Comparison of ENCODE assay signal across 18 cellular contexts in genomic region chr19:1936430-1936829, GRCh38. TPM values are rescaled to one million over a fixed set of nuclear protein-coding genes. Genes with fewer than 3 reads are reported as not detected.
DNase-seq lines count a peak whose midpoint lies in the region; ATAC-seq lines count a peak whose summit lies in the region.
"Had no signal": no experiment of that assay in that cellular context is flagged by ENCODE, and none has a peak within 500 bp of the region (broad histone marks: within the 10 kb centered on the region; RNA-seq: fewer than 3 reads in every experiment).

No MANE protein-coding gene starts in this region.

- no peaks in the 10 kb centered on the region for H3K27me3 ChIP-seq in CD8-positive, alpha-beta memory T cell (ENCODE audit: insufficient read depth, low read length, poor library complexity, severe bottlenecking)
- H3K27me3 ChIP-seq: heart right ventricle, thyroid gland had no signal

- peaks cover 0 to 3% (median 3%) of the 10 kb centered on the region in 3 donors for H3K36me3 Mint-ChIP-seq in CD8-positive, alpha-beta memory T cell
- H3K36me3 Mint-ChIP-seq in activated naive CD8-positive, alpha-beta T cell treated with anti-CD3 and anti-CD28 coated beads, Interleukin-2, amount 50 U/mL, for 24 hours (ENCODE audit: low read depth): peaks cover 5% of the 10 kb centered on the region
- H3K36me3 Mint-ChIP-seq in naive thymus-derived CD8-positive, alpha-beta T cell: peaks cover 0 to 3% (median 0%) of the 10 kb centered on the region in 3 donors

- H3K27ac ChIP-seq in CD8-positive, alpha-beta memory T cell (ENCODE audit: low read depth, low read length): no peak overlapping the region
- H3K27ac ChIP-seq: HL-60 had no signal

- peaks cover 0 to 14% of the 10 kb centered on the region in 2 donors for H3K27me3 Mint-ChIP-seq in CD8-positive, alpha-beta memory T cell
- H3K27me3 Mint-ChIP-seq in activated naive CD8-positive, alpha-beta T cell treated with anti-CD3 and anti-CD28 coated beads, Interleukin-2, amount 50 U/mL, for 24 hours: peaks cover 2% of the 10 kb centered on the region
- H3K27me3 Mint-ChIP-seq in naive thymus-derived CD8-positive, alpha-beta T cell: no peaks in the 10 kb centered on the region

- H3K4me1 Mint-ChIP-seq in CD8-positive, alpha-beta memory T cell: peaks cover 19 to 32% (median 20%) of the 10 kb centered on the region in 3 donors
- peaks cover 15% of the 10 kb centered on the region for H3K4me1 Mint-ChIP-seq in activated naive CD8-positive, alpha-beta T cell treated with anti-CD3 and anti-CD28 coated beads, Interleukin-2, amount 50 U/mL, for 24 hours
- H3K4me1 Mint-ChIP-seq in naive thymus-derived CD8-positive, alpha-beta T cell: peaks cover 17 to 36% (median 23%) of the 10 kb centered on the region in 4 donors

- H3K27ac Mint-ChIP-seq in CD8-positive, alpha-beta memory T cell: peak overlapping the region in 7 of 8 donors; percentile 54 to 94 (median 81)
- peak overlapping the region; percentile 25 for H3K27ac Mint-ChIP-seq in activated naive CD8-positive, alpha-beta T cell treated with anti-CD3 and anti-CD28 coated beads, Interleukin-2, amount 50 U/mL, for 24 hours
- peak overlapping the region in 8 of 10 donors; percentile 20 to 92 (median 68) for H3K27ac Mint-ChIP-seq in naive thymus-derived CD8-positive, alpha-beta T cell

- peaks cover 13% of the 10 kb centered on the region for H3K4me1 ChIP-seq in CD8-positive, alpha-beta memory T cell (ENCODE audit: insufficient read depth, low read length)

- H3K9me3 Mint-ChIP-seq in CD8-positive, alpha-beta memory T cell: peaks cover 0 to 2% (median 0%) of the 10 kb centered on the region in 5 donors
- peaks cover 9% of the 10 kb centered on the region for H3K9me3 Mint-ChIP-seq in activated naive CD8-positive, alpha-beta T cell treated with anti-CD3 and anti-CD28 coated beads, Interleukin-2, amount 50 U/mL, for 24 hours
- H3K9me3 Mint-ChIP-seq in naive thymus-derived CD8-positive, alpha-beta T cell: peaks cover 0 to 4% (median 0%) of the 10 kb centered on the region in 9 donors

- DNase-seq in CD8-positive, alpha-beta memory T cell: no peak
- DNase-seq in activated naive CD8-positive, alpha-beta T cell treated with anti-CD3 and anti-CD28 coated beads, Interleukin-2, amount 50 U/mL, for 24 hours: no peak
- no peak for DNase-seq in naive thymus-derived CD8-positive, alpha-beta T cell
- no peak for DNase-seq in NCI-H345 (lab: John Stamatoyannopoulos, UW)
- DNase-seq in effector CD8-positive, alpha-beta T cell (lab: John Stamatoyannopoulos, UW): no peak
- DNase-seq: activated CD4-positive, alpha-beta T cell treated with anti-CD3 and anti-CD28 coated beads for 48 hours; activated naive CD4-positive, alpha-beta T cell treated with anti-CD3 and anti-CD28 coated beads, Interleukin-2, amount 50 U/mL, for 16 hours; DMS 273 treated with DMSO at 0.1 percent for 48 hours; heart right ventricle; KG1; kidney; NCI-H1048; NCI-H526 treated with DMSO at 0.1 percent for 48 hours; OCI-M1; SIG-M5; thyroid gland had no signal

- CTCF ChIA-PET in CD8-positive, alpha-beta memory T cell (lab: Charles Lee): interaction anchor here (0.7 to 1.1 kb wide), 3 partner anchors 10 to 72 kb away, joined by 3 to 4 read pairs (median 3); no protein-coding TSS in a partner anchor

- H3K36me3 ChIP-seq in CD8-positive, alpha-beta memory T cell (ENCODE audit: insufficient read depth, low read length): no peaks in the 10 kb centered on the region
- H3K36me3 ChIP-seq: heart right ventricle, thyroid gland had no signal

- H3K9me3 ChIP-seq in CD8-positive, alpha-beta memory T cell (ENCODE audit: low read length): no peaks in the 10 kb centered on the region
- H3K9me3 ChIP-seq: thyroid gland had no signal

- POLR2A ChIA-PET in CD8-positive, alpha-beta memory T cell (lab: Charles Lee): no interaction called here
- POLR2A ChIA-PET in naive thymus-derived CD8-positive, alpha-beta T cell (lab: Charles Lee): interaction anchor here (0.8 to 2.0 kb wide), 3 partner anchors 32 to 72 kb away, joined by 3 to 4 read pairs (median 3); no protein-coding TSS in a partner anchor

- ATAC-seq in activated naive CD8-positive, alpha-beta T cell treated with anti-CD3 and anti-CD28 coated beads, Interleukin-2, amount 50 U/mL, for 24 hours: no peak
- no peak for ATAC-seq in naive thymus-derived CD8-positive, alpha-beta T cell
- no peak for ATAC-seq in GM21367 (IDR thresholded peaks at IDR 0.05; ENCODE audit: unreplicated experiment)

- H3K4me3 ChIP-seq in CD8-positive, alpha-beta memory T cell (ENCODE audit: low read length): no peak overlapping the region
- H3K4me3 ChIP-seq: heart right ventricle, thyroid gland had no signal

- H3K4me3 Mint-ChIP-seq in CD8-positive, alpha-beta memory T cell: peak overlapping the region in 1 of 7 donors; percentile 76
- H3K4me3 Mint-ChIP-seq in activated naive CD8-positive, alpha-beta T cell treated with anti-CD3 and anti-CD28 coated beads, Interleukin-2, amount 50 U/mL, for 24 hours: no peak overlapping the region
- H3K4me3 Mint-ChIP-seq in naive thymus-derived CD8-positive, alpha-beta T cell: no peak overlapping the region

RNA-seq across cellular contexts. Expression of gene CSNK1G2, which starts 4.5 kb away (rescaled TPM):
- total RNA-seq in CD8-positive, alpha-beta memory T cell: 10 to 100 TPM; 62.1 to 63.5 TPM
- 58.2 TPM for polyA plus RNA-seq in CD8-positive, alpha-beta memory T cell
- total RNA-seq in naive thymus-derived CD8-positive, alpha-beta T cell: 100 to 1,000 TPM; 168 to 175 TPM
- 10 to 100 TPM; 25.4 to 67.6 (median 26.4) TPM for polyA plus RNA-seq in naive thymus-derived CD8-positive, alpha-beta T cell

RNA-seq across cellular contexts. Expression of gene ADAT3, which starts 31.2 kb away (rescaled TPM):
- total RNA-seq in CD8-positive, alpha-beta memory T cell: 1 to 10 TPM; 6.3 to 6.6 TPM
- polyA plus RNA-seq in CD8-positive, alpha-beta memory T cell: 4.6 TPM
- 1 to 10 TPM; 4.2 to 4.5 TPM for total RNA-seq in naive thymus-derived CD8-positive, alpha-beta T cell
- 1 to 10 TPM; 1.9 to 3.6 (median 3.6) TPM for polyA plus RNA-seq in naive thymus-derived CD8-positive, alpha-beta T cell

RNA-seq across cellular contexts. Expression of gene SCAMP4, which starts 31.2 kb away (rescaled TPM):
- 10 to 100 TPM; 38.6 to 40.6 TPM for total RNA-seq in CD8-positive, alpha-beta memory T cell
- polyA plus RNA-seq in CD8-positive, alpha-beta memory T cell: 16.3 TPM
- 10 to 100 TPM; 20.7 to 23.4 TPM for total RNA-seq in naive thymus-derived CD8-positive, alpha-beta T cell
- polyA plus RNA-seq in naive thymus-derived CD8-positive, alpha-beta T cell: 10 to 100 TPM; 12.1 to 15.5 (median 12.5) TPM

RNA-seq across cellular contexts. Expression of gene ABHD17A, which starts 51.1 kb away (rescaled TPM):
- total RNA-seq in CD8-positive, alpha-beta memory T cell: 100 to 1,000 TPM; 105 to 114 TPM
- 252 TPM for polyA plus RNA-seq in CD8-positive, alpha-beta memory T cell
- total RNA-seq in naive thymus-derived CD8-positive, alpha-beta T cell: 100 to 1,000 TPM; 106 to 109 TPM
- polyA plus RNA-seq in naive thymus-derived CD8-positive, alpha-beta T cell: 100 to 1,000 TPM; 153 to 207 (median 155) TPM

Comparison
In these comparisons a context has a peak if more than half of its experiments do, and no peak if none do; other contexts are left out.
1. H3K27ac Mint-ChIP-seq: peak in every context shown above with its lines; median percentile 81 in CD8-positive, alpha-beta memory T cell; 68 in naive thymus-derived CD8-positive, alpha-beta T cell; 25 in activated naive CD8-positive, alpha-beta T cell treated with anti-CD3 and anti-CD28 coated beads, Interleukin-2, amount 50 U/mL, for 24 hours.